ENCODE assay signal across 29 cellular contexts in the genomic region with DNA sequence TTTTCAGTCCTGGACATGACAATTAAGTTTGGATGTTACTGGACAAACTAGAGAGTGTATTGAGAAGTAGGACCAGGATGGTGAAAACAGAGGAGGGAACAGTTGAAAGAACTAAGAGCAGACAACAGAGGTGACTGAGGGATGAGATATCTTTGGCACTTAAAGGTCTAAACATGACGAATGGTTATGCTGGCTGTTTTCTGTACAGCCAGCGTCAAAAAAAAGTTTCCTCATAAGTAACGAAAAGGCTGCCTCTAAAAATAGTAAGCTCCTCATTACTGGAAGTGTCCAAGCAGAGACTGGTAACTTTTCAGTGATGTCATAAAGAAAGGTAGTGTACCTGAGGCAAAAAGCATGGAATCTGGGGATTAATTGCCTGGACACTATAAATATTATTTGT.
"Had no signal": no experiment of that assay in that cellular context is flagged by ENCODE, and none has a peak within 500 bp of the region (broad histone marks: within the 10 kb centered on the region; RNA-seq: fewer than 3 reads in every experiment).

No MANE protein-coding gene starts in this region.

- H3K4me1 ChIP-seq: adrenal gland, colonic mucosa had no signal

- H3K27ac ChIP-seq: adrenal gland, body of pancreas, cardiac muscle cell, colonic mucosa, WERI-Rb-1 had no signal

- H3K36me3 Mint-ChIP-seq: activated CD4-positive, alpha-beta memory T cell treated with anti-CD3 and anti-CD28 coated beads for 36 hours; activated CD8-positive, alpha-beta memory T cell treated with anti-CD3 and anti-CD28 coated beads, Interleukin-2, amount 10 ng/mL, durations not matched to agents 7 days and 5 days; activated naive CD4-positive, alpha-beta T cell treated with anti-CD3 and anti-CD28 coated beads, Interleukin-2, amount 50 U/mL, for 24 hours; activated naive CD8-positive, alpha-beta T cell treated with anti-CD3 and anti-CD28 coated beads for 36 hours had no signal

- H3K9me3 ChIP-seq: adrenal gland, body of pancreas, colonic mucosa had no signal

- H3K27me3 ChIP-seq: body of pancreas, cardiac muscle cell, colonic mucosa had no signal

- H3K27ac Mint-ChIP-seq: activated B cell treated with CpG ODN at 0.5 μM for 24 hours; activated CD4-positive, alpha-beta memory T cell treated with anti-CD3 and anti-CD28 coated beads for 36 hours; activated CD8-positive, alpha-beta memory T cell treated with anti-CD3 and anti-CD28 coated beads, Interleukin-2, amount 10 ng/mL, durations not matched to agents 7 days and 5 days; activated CD8-positive, alpha-beta T cell treated with anti-CD3 and anti-CD28 coated beads, Interleukin-2, amount 10 ng/mL, durations not matched to agents 7 days and 5 days; activated naive CD4-positive, alpha-beta T cell treated with anti-CD3 and anti-CD28 coated beads for 36 hours; activated naive CD4-positive, alpha-beta T cell treated with anti-CD3 and anti-CD28 coated beads, Interleukin-2, amount 50 U/mL, for 24 hours; activated naive CD8-positive, alpha-beta T cell treated with anti-CD3 and anti-CD28 coated beads for 36 hours; activated naive CD8-positive, alpha-beta T cell treated with anti-CD3 and anti-CD28 coated beads, Interleukin-2, amount 50 U/mL, for 24 hours; activated T-helper 1 cell treated with anti-CD3 and anti-CD28 coated beads, Interleukin-12 subunit alpha, Interleukin-12 subunit beta, Interleukin-2, Interleukin-4 antibody, amounts not matched to agents 30 ng/mL and 10 ng/mL and 1 ng/mL, durations not matched to agents 14 hours and 24 hours and 36 hours; activated T-helper 2 cell treated with anti-CD3 and anti-CD28 coated beads, Interferon-gamma antibody, Interleukin-2, Interleukin-4, amounts not matched to agents 10 μg/mL and 5 μg/mL and 100 μg/mL, durations not matched to agents 14 hours and 24 hours and 36 hours; endodermal cell had no signal

- DNase-seq: activated B cell treated with CpG ODN at 0.5 μM for 24 hours; activated CD4-positive, alpha-beta memory T cell treated with anti-CD3 and anti-CD28 coated beads for 36 hours; activated CD4-positive, alpha-beta T cell treated with anti-CD3 and anti-CD28 coated beads for 48 hours; activated CD8-positive, alpha-beta memory T cell treated with anti-CD3 and anti-CD28 coated beads, Interleukin-2, amount 10 ng/mL, durations not matched to agents 7 days and 5 days; activated CD8-positive, alpha-beta memory T cell treated with anti-CD3 and anti-CD28 coated beads, Interleukin-2, amount 50 U/mL, for 4 hours; activated CD8-positive, alpha-beta T cell treated with anti-CD3 and anti-CD28 coated beads, Interleukin-2, amount 10 ng/mL, durations not matched to agents 7 days and 5 days; activated effector memory CD4-positive, alpha-beta T cell treated with anti-CD3 and anti-CD28 coated beads, Interleukin-2, amount 50 U/mL, for 16 hours; activated naive CD4-positive, alpha-beta T cell treated with anti-CD3 and anti-CD28 coated beads for 36 hours; activated naive CD8-positive, alpha-beta T cell treated with anti-CD3 and anti-CD28 coated beads for 36 hours; activated naive CD8-positive, alpha-beta T cell treated with anti-CD3 and anti-CD28 coated beads, Interleukin-2, amount 50 U/mL, for 24 hours; activated T-cell treated with anti-CD3 and anti-CD28 coated beads, Interleukin-2, amount 50 U/mL, for 1 hour; activated T-cell treated with anti-CD3 and anti-CD28 coated beads, Interleukin-2, amount 50 U/mL, for 48 hours; adrenal gland; amygdala; aorta; body of pancreas; central memory CD4-positive, alpha-beta T cell; cerebellar nuclear complex; colonic mucosa; effector CD8-positive, alpha-beta T cell; endodermal cell; foreskin fibroblast; head of caudate nucleus; T-helper 2 cell; WERI-Rb-1 had no signal

- H3K36me3 ChIP-seq: adrenal gland, cardiac muscle cell, colonic mucosa, WERI-Rb-1 had no signal

- H3K9me3 Mint-ChIP-seq: activated CD4-positive, alpha-beta memory T cell treated with anti-CD3 and anti-CD28 coated beads for 36 hours; activated naive CD4-positive, alpha-beta T cell treated with anti-CD3 and anti-CD28 coated beads for 36 hours; activated naive CD4-positive, alpha-beta T cell treated with anti-CD3 and anti-CD28 coated beads, Interleukin-2, amount 50 U/mL, for 24 hours; activated naive CD8-positive, alpha-beta T cell treated with anti-CD3 and anti-CD28 coated beads for 36 hours; activated naive CD8-positive, alpha-beta T cell treated with anti-CD3 and anti-CD28 coated beads, Interleukin-2, amount 50 U/mL, for 24 hours; activated T-helper 1 cell treated with anti-CD3 and anti-CD28 coated beads, Interleukin-12 subunit alpha, Interleukin-12 subunit beta, Interleukin-2, Interleukin-4 antibody, amounts not matched to agents 30 ng/mL and 10 ng/mL and 1 ng/mL, durations not matched to agents 14 hours and 24 hours and 36 hours; activated T-helper 2 cell treated with anti-CD3 and anti-CD28 coated beads, Interferon-gamma antibody, Interleukin-2, Interleukin-4, amounts not matched to agents 10 μg/mL and 5 μg/mL and 100 μg/mL, durations not matched to agents 14 hours and 24 hours and 36 hours had no signal

- H3K4me3 ChIP-seq: adrenal gland, body of pancreas, cardiac muscle cell, colonic mucosa had no signal

- H3K4me3 Mint-ChIP-seq: activated B cell treated with CpG ODN at 0.5 μM for 24 hours; activated CD4-positive, alpha-beta memory T cell treated with anti-CD3 and anti-CD28 coated beads for 36 hours; activated CD8-positive, alpha-beta memory T cell treated with anti-CD3 and anti-CD28 coated beads, Interleukin-2, amount 10 ng/mL, durations not matched to agents 7 days and 5 days; activated CD8-positive, alpha-beta T cell treated with anti-CD3 and anti-CD28 coated beads, Interleukin-2, amount 10 ng/mL, durations not matched to agents 7 days and 5 days; activated naive CD4-positive, alpha-beta T cell treated with anti-CD3 and anti-CD28 coated beads for 36 hours; activated naive CD4-positive, alpha-beta T cell treated with anti-CD3 and anti-CD28 coated beads, Interleukin-2, amount 50 U/mL, for 24 hours; activated naive CD8-positive, alpha-beta T cell treated with anti-CD3 and anti-CD28 coated beads for 36 hours; activated naive CD8-positive, alpha-beta T cell treated with anti-CD3 and anti-CD28 coated beads, Interleukin-2, amount 50 U/mL, for 24 hours; activated T-helper 1 cell treated with anti-CD3 and anti-CD28 coated beads, Interleukin-12 subunit alpha, Interleukin-12 subunit beta, Interleukin-2, Interleukin-4 antibody, amounts not matched to agents 30 ng/mL and 10 ng/mL and 1 ng/mL, durations not matched to agents 14 hours and 24 hours and 36 hours; endodermal cell had no signal

- H3K4me1 Mint-ChIP-seq: activated B cell treated with CpG ODN at 0.5 μM for 24 hours; activated CD8-positive, alpha-beta memory T cell treated with anti-CD3 and anti-CD28 coated beads, Interleukin-2, amount 10 ng/mL, durations not matched to agents 7 days and 5 days; activated naive CD4-positive, alpha-beta T cell treated with anti-CD3 and anti-CD28 coated beads, Interleukin-2, amount 50 U/mL, for 24 hours; activated naive CD8-positive, alpha-beta T cell treated with anti-CD3 and anti-CD28 coated beads for 36 hours; activated naive CD8-positive, alpha-beta T cell treated with anti-CD3 and anti-CD28 coated beads, Interleukin-2, amount 50 U/mL, for 24 hours had no signal
